In genomic region chr10:98560585-98560984, GRCh38 we compare ENCODE assay signal across 1 cellular context.
TF ChIP-seq lines count a peak whose summit lies in the region.

No MANE protein-coding gene starts in this region.

TF ChIP-seq in HEK293, 187 proteins besides CTCF, POLR2A, EP300 and RAD21 (continued from another document):
- TF ChIP-seq TSHZ1 (tag by site-specific recombination; IDR thresholded peaks at IDR 0.05; ENCODE audit: borderline replicate concordance) (no peak), ZFP69B (tag by site-specific recombination; IDR thresholded peaks at IDR 0.05) (0 out of 2 replicates have a peak, but pooled peaks have one; percentile 21)
